In genomic region chr5:62042007-62042406, GRCh38 we compare ENCODE assay signal across 28 cellular contexts.
"Had no signal": no experiment of that assay in that cellular context is flagged by ENCODE, and none has a peak within 500 bp of the region (broad histone marks: within the 10 kb centered on the region; RNA-seq: fewer than 3 reads in every experiment).

No MANE protein-coding gene starts in this region.

- H3K36me3 Mint-ChIP-seq: activated CD4-positive, alpha-beta memory T cell treated with anti-CD3 and anti-CD28 coated beads for 36 hours; activated naive CD4-positive, alpha-beta T cell treated with anti-CD3 and anti-CD28 coated beads, Interleukin-2, amount 50 U/mL, for 72 hours; brain; T-cell had no signal

- H3K27ac Mint-ChIP-seq: activated B cell treated with CpG ODN at 0.5 μM for 24 hours; activated CD4-positive, alpha-beta memory T cell treated with anti-CD3 and anti-CD28 coated beads for 36 hours; activated CD4-positive, alpha-beta T cell treated with anti-CD3 and anti-CD28 coated beads, Interleukin-2, amount 10 ng/mL, durations not matched to agents 7 days and 5 days; activated naive CD4-positive, alpha-beta T cell treated with anti-CD3 and anti-CD28 coated beads, Interleukin-2, amount 50 U/mL, for 72 hours; activated naive CD8-positive, alpha-beta T cell treated with anti-CD3 and anti-CD28 coated beads, Interleukin-2, amount 50 U/mL, for 24 hours; brain; T-cell had no signal

- H3K27me3 Mint-ChIP-seq: activated CD4-positive, alpha-beta memory T cell treated with anti-CD3 and anti-CD28 coated beads for 36 hours; activated naive CD8-positive, alpha-beta T cell treated with anti-CD3 and anti-CD28 coated beads, Interleukin-2, amount 50 U/mL, for 24 hours had no signal

- H3K4me3 Mint-ChIP-seq: activated B cell treated with CpG ODN at 0.5 μM for 24 hours; activated CD4-positive, alpha-beta memory T cell treated with anti-CD3 and anti-CD28 coated beads for 36 hours; activated CD4-positive, alpha-beta T cell treated with anti-CD3 and anti-CD28 coated beads, Interleukin-2, amount 10 ng/mL, durations not matched to agents 7 days and 5 days; activated naive CD8-positive, alpha-beta T cell treated with anti-CD3 and anti-CD28 coated beads, Interleukin-2, amount 50 U/mL, for 24 hours; activated T-cell treated with anti-CD3 and anti-CD28 coated beads, Interleukin-2, amount 50 U/mL, for 4 hours; brain; central memory CD8-positive, alpha-beta T cell; T-cell had no signal

- H3K9me3 ChIP-seq: MG63 had no signal

- H3K4me3 ChIP-seq: MG63, SK-N-MC had no signal

- H3K36me3 ChIP-seq: MG63 had no signal

- DNase-seq: activated B cell treated with CpG ODN at 0.5 μM for 24 hours; activated CD4-positive, alpha-beta memory T cell treated with anti-CD3 and anti-CD28 coated beads for 36 hours; activated CD4-positive, alpha-beta T cell treated with anti-CD3 and anti-CD28 coated beads, Interleukin-2, amount 10 ng/mL, durations not matched to agents 7 days and 5 days; activated CD8-positive, alpha-beta memory T cell treated with anti-CD3 and anti-CD28 coated beads for 24 hours; activated effector memory CD4-positive, alpha-beta T cell treated with anti-CD3 and anti-CD28 coated beads, Interleukin-2, amount 50 U/mL, for 16 hours; activated naive CD4-positive, alpha-beta T cell treated with Interleukin-2 at 50 U/mL for 16 hours; activated naive CD8-positive, alpha-beta T cell treated with anti-CD3 and anti-CD28 coated beads, Interleukin-2, amount 50 U/mL, for 24 hours; activated T-cell treated with anti-CD3 and anti-CD28 coated beads, Interleukin-2, amount 50 U/mL, for 4 hours; amniotic stem cell; MG63; MV-4-11; NCI-H1092 treated with DMSO at 0.1 percent for 48 hours; NCI-H2029; NCI-H2107; NCI-H446 treated with DMSO at 0.1 percent for 48 hours; NCI-H526 treated with DMSO at 0.1 percent for 48 hours; NK-92 treated with Interleukin-12 subunit alpha and Interleukin-12 subunit beta, amount 100 ng/mL, for 24 hours; OCI-M1; RPMI8226; T-cell; T-helper 2 cell; T1000 had no signal

- ATAC-seq: activated naive CD4-positive, alpha-beta T cell treated with anti-CD3 and anti-CD28 coated beads, Interleukin-2, amount 50 U/mL, for 72 hours; activated naive CD8-positive, alpha-beta T cell treated with anti-CD3 and anti-CD28 coated beads, Interleukin-2, amount 50 U/mL, for 24 hours; activated T-cell treated with anti-CD3 and anti-CD28 coated beads, Interleukin-2, amount 50 U/mL, for 4 hours; Panc1; Right ventricle myocardium inferior; T-cell had no signal

- H3K9me3 Mint-ChIP-seq: activated CD4-positive, alpha-beta T cell treated with anti-CD3 and anti-CD28 coated beads, Interleukin-2, amount 10 ng/mL, durations not matched to agents 7 days and 5 days; central memory CD8-positive, alpha-beta T cell had no signal

- H3K27me3 ChIP-seq: MG63 had no signal

- H3K4me1 Mint-ChIP-seq: activated B cell treated with CpG ODN at 0.5 μM for 24 hours; activated CD4-positive, alpha-beta T cell treated with anti-CD3 and anti-CD28 coated beads, Interleukin-2, amount 10 ng/mL, durations not matched to agents 7 days and 5 days; activated naive CD8-positive, alpha-beta T cell treated with anti-CD3 and anti-CD28 coated beads, Interleukin-2, amount 50 U/mL, for 24 hours; central memory CD8-positive, alpha-beta T cell; T-cell had no signal

- H3K27ac ChIP-seq: SK-N-MC had no signal
